ENCODE assay signal across 8 cellular contexts in the genomic region with DNA sequence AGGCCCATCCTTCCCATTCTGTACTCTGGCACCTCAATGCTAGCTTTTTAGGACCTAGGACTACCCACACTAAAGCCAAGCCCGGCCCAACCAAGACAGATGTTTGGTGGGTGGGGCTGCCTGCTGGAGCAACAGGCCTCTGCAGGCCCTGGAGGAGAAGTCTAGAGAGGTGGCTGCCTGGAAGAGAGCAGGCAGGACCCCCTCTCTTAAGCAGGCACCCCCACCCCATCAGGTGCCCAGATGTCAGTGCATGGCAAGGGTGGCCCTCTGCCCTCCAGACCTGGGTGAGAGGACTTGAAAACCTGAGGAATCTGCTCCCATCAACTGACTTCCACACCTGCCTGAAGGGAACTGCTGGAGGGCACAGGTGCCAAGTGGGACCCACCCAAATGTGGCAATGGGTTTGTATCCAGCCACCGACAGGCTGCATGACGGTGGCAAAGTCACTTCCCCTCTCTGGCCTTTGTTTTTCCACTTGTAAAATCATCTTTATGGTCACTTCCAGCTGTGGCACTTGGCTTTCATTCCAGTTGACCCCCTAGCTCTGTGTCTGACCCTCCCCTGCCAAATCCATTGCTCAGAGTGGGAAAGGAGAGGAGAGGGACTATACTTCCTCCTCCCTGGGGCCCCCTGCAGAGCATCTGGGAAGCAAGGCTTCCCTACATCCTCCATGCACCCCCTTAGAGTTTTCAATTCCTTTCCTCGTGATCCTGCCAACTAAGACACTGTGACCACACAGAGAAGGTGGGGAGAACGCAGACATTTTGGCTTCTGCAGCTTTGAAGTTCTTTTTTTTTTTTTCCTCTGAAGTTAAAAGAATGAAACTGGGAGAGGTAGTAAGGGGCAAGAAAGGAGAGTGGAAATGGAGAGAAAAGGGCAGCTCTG. TPM values are rescaled to one million over a fixed set of nuclear protein-coding genes. Genes with fewer than 3 reads are reported as not detected.
DNase-seq lines count a peak whose midpoint lies in the region; ATAC-seq, FAIRE-seq and TF ChIP-seq lines count a peak whose summit lies in the region.

No MANE protein-coding gene starts in this region.

- POLR2A ChIA-PET in naive thymus-derived CD8-positive, alpha-beta T cell (lab: Charles Lee) = interaction anchor here (0.6 to 5.5 kb wide), 15 partner anchors 11 to 884 kb away, joined by 3 to 126 read pairs (median 5); a partner anchor contains a TSS

- H3K4me1 Mint-ChIP-seq in dendritic cell treated with granulocyte-macrophage colony-stimulating factor and Interleukin-4, amounts not matched to agents 40 ng/mL and 50 ng/mL, for 4 days (ENCODE audit: low read depth) = peaks cover 75% of the 10 kb centered on the region
- H3K4me1 Mint-ChIP-seq in naive thymus-derived CD8-positive, alpha-beta T cell = peaks cover 30 to 61% (median 57%) of the 10 kb centered on the region in 4 donors

- no peaks in the 10 kb centered on the region for H3K27me3 Mint-ChIP-seq in dendritic cell treated with granulocyte-macrophage colony-stimulating factor and Interleukin-4, amounts not matched to agents 40 ng/mL and 50 ng/mL, for 4 days
- H3K27me3 Mint-ChIP-seq in naive thymus-derived CD8-positive, alpha-beta T cell = no peaks in the 10 kb centered on the region

- no peak for FAIRE-seq in HTR-8/SVneo (lab: Jason Lieb, UNC)

- peaks cover 39% of the 10 kb centered on the region for H3K36me3 Mint-ChIP-seq in dendritic cell treated with granulocyte-macrophage colony-stimulating factor and Interleukin-4, amounts not matched to agents 40 ng/mL and 50 ng/mL, for 4 days (ENCODE audit: low read depth)
- H3K36me3 Mint-ChIP-seq in naive thymus-derived CD8-positive, alpha-beta T cell = peaks cover 0 to 17% (median 0%) of the 10 kb centered on the region in 3 donors

- peak overlapping the region; percentile 93 for H3K27ac Mint-ChIP-seq in dendritic cell treated with granulocyte-macrophage colony-stimulating factor and Interleukin-4, amounts not matched to agents 40 ng/mL and 50 ng/mL, for 4 days
- peak overlapping the region; percentile 94 to 99 (median 96) for H3K27ac Mint-ChIP-seq in naive thymus-derived CD8-positive, alpha-beta T cell

- no peak for TF ChIP-seq CTCF in AG10803 (conservative IDR thresholded peaks at IDR 0.05; ENCODE audit: low read length)

- H3K4me3 ChIP-seq in AG10803 (ENCODE audit: low read length) = peak overlapping the region; percentile 54

- intact Hi-C loops in dendritic cell treated with granulocyte-macrophage colony-stimulating factor and Interleukin-4, amounts not matched to agents 40 ng/mL and 50 ng/mL, for 4 days (cut with micrococcal nuclease) = loop anchor here (10.0 kb wide), 1 partner anchor 262 kb away; a partner anchor contains a TSS

- no peaks in the 10 kb centered on the region for H3K9me3 Mint-ChIP-seq in dendritic cell treated with granulocyte-macrophage colony-stimulating factor and Interleukin-4, amounts not matched to agents 40 ng/mL and 50 ng/mL, for 4 days
- H3K9me3 Mint-ChIP-seq in naive thymus-derived CD8-positive, alpha-beta T cell = no peaks in the 10 kb centered on the region

- no peak for ATAC-seq in naive thymus-derived CD8-positive, alpha-beta T cell
- ATAC-seq in GM21786 (IDR thresholded peaks at IDR 0.05; ENCODE audit: unreplicated experiment) = no peak

- peak overlapping the region; percentile 91 for H3K4me3 Mint-ChIP-seq in dendritic cell treated with granulocyte-macrophage colony-stimulating factor and Interleukin-4, amounts not matched to agents 40 ng/mL and 50 ng/mL, for 4 days
- H3K4me3 Mint-ChIP-seq in naive thymus-derived CD8-positive, alpha-beta T cell = peak overlapping the region; percentile 88 to 97 (median 92)

- DNase-seq in AG10803 (ENCODE audit: low read depth) = no peak
- peak; percentile 25 for DNase-seq in MV-4-11 (lab: John Stamatoyannopoulos, UW)
- no peak for DNase-seq in naive thymus-derived CD8-positive, alpha-beta T cell
- no peak for DNase-seq in HTR-8/SVneo (ENCODE audit: insufficient read length, low spot score)
- no peak for DNase-seq in cerebellar nuclear complex (lab: John Stamatoyannopoulos, UW)
- DNase-seq in DMS153 treated with DMSO at 0.1 percent for 48 hours (lab: John Stamatoyannopoulos, UW; ENCODE audit: unreplicated experiment) = no peak

RNA-seq across cellular contexts. Expression of a gene that starts 1.6 kb away (rescaled TPM):
- 100 to 1,000 TPM; 117 to 122 TPM for total RNA-seq in naive thymus-derived CD8-positive, alpha-beta T cell
- polyA plus RNA-seq in naive thymus-derived CD8-positive, alpha-beta T cell = 100 to 1,000 TPM in 1 of 3 donors, 10 to 100 TPM in 2; 59.6 to 115 (median 89.1) TPM

RNA-seq across cellular contexts. Expression of a gene that starts 10.5 kb away (rescaled TPM):
- total RNA-seq in naive thymus-derived CD8-positive, alpha-beta T cell = 100 to 1,000 TPM; 137 to 149 TPM
- polyA plus RNA-seq in naive thymus-derived CD8-positive, alpha-beta T cell = 10 to 100 TPM; 66.3 to 94.0 (median 82.8) TPM
